Comparison of ENCODE assay signal across 7 cellular contexts in genomic region chr6:149032599-149033405, GRCh38.
A peak's percentile ranks its signal among the peaks of the same experiment; 100 is the strongest.
DNase-seq lines count a peak whose midpoint lies in the region; ATAC-seq, FAIRE-seq and TF ChIP-seq lines count a peak whose summit lies in the region.

No MANE protein-coding gene starts in this region.

- intact Hi-C loops in ascending aorta (cut with DNase I) (loop anchor here (2.0 to 5.0 kb wide), 2 partner anchors 48 to 284 kb away; partner anchors contain the start of gene TAB2), natural killer cell (cut with micrococcal nuclease) (no loop called here)

- no peaks in the 10 kb centered on the region for H3K9me3 ChIP-seq in ascending aorta

- no peaks in the 10 kb centered on the region for H3K27me3 Mint-ChIP-seq in natural killer cell (ENCODE audit: low read depth in 2 of 2)

- no peak overlapping the region for H3K27ac Mint-ChIP-seq in natural killer cell

- H3K4me3 Mint-ChIP-seq in natural killer cell, result no peak overlapping the region

- no peaks in the 10 kb centered on the region for H3K9me3 Mint-ChIP-seq in natural killer cell

- H3K27ac ChIP-seq in ascending aorta, result peak overlapping the region; percentile 75 to 85

- no peaks in the 10 kb centered on the region for H3K36me3 ChIP-seq in ascending aorta

- peaks cover 5 to 11% of the 10 kb centered on the region in 2 donors for H3K4me1 Mint-ChIP-seq in natural killer cell

- H3K4me3 ChIP-seq in ascending aorta, result no peak overlapping the region

- no peak for TF ChIP-seq CTCF in ascending aorta (IDR thresholded peaks at IDR 0.05)
- TF ChIP-seq CTCF in natural killer cell (IDR thresholded peaks at IDR 0.05), result no peak

- no peaks in the 10 kb centered on the region for H3K36me3 Mint-ChIP-seq in natural killer cell

- ATAC-seq in GM18870 (IDR thresholded peaks at IDR 0.05; ENCODE audit: unreplicated experiment), result peak; percentile 86
- peak; percentile 81 for ATAC-seq in HG02798 (IDR thresholded peaks at IDR 0.05; ENCODE audit: poor library complexity, unreplicated experiment)
- ATAC-seq in natural killer cell, result peak in 2 of 3 donors; percentile 26 to 48

- peaks cover 3 to 20% of the 10 kb centered on the region in 2 donors for H3K4me1 ChIP-seq in ascending aorta

- DNase-seq in RCC 7860 (ENCODE audit: low spot score), result peak; percentile 91
- DNase-seq in ascending aorta (ENCODE audit: low spot score in 2 of 2), result no peak
- DNase-seq in natural killer cell, result no peak
- DNase-seq in NAMALWA (ENCODE audit: low spot score), result no peak
- no peak for DNase-seq in NCI-H446 (lab: John Stamatoyannopoulos, UW)

- peak; percentile 90 for FAIRE-seq in RCC 7860 (lab: Jason Lieb, UNC)

- H3K27me3 ChIP-seq in ascending aorta, result no peaks in the 10 kb centered on the region
